ENCODE assay signal across 13 cellular contexts in the genomic region with DNA sequence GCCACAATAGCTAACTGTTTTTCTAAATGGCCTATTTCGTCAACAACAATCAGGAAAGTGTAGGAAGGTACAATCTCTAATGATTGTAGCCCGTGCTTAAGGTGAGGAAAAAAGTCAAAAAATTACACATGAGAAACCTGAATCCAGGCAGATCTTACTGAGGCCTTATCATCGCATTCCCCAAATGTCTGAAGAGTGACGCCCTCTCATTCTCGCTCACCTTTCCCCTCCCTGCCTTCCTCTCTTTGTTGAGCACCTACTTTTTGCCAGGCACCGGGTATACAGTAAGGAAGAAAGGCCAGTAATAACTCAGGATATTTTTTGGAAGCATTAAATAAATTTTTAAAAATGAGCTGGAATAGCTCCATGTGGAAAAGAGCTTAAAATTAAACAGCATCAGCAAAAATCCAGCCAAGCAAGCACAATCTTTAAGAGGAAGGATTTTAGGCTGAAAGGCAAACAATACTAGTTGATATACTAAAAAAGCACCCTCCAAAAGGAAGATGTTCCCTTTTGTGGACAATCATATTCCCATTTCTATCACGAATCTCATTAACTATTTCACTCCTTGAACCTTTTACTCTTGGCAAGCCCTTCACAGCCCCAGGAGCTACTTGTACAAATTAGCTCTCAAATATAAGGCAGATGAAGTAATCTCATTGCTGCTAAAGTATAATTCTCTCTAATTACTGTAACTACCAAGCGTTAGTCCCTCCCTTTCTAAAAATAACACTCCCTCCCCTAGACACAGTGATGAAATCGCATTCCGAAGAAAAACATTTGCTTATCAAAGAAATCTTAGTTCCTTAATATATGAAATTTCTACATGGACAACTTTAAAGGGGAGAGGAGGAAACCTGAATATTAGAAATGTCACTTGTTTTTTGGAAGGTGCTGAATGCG. TPM values are rescaled to one million over a fixed set of nuclear protein-coding genes. Genes with fewer than 3 reads are reported as not detected.
A peak's percentile ranks its signal among the peaks of the same experiment; 100 is the strongest.
DNase-seq lines count a peak whose midpoint lies in the region; TF ChIP-seq lines count a peak whose summit lies in the region.
"Had no signal": no experiment of that assay in that cellular context is flagged by ENCODE, and none has a peak within 500 bp of the region (broad histone marks: within the 10 kb centered on the region; RNA-seq: fewer than 3 reads in every experiment).

No MANE protein-coding gene starts in this region.

- H3K9me3 ChIP-seq in SK-N-MC (ENCODE audit: low read depth, low read length) (no peaks in the 10 kb centered on the region), spleen (no peaks in the 10 kb centered on the region)

- H3K27me3 Mint-ChIP-seq in activated naive CD4-positive, alpha-beta T cell treated with anti-CD3 and anti-CD28 coated beads, Interleukin-2, amount 50 U/mL, for 24 hours, result no peaks in the 10 kb centered on the region
- H3K27me3 Mint-ChIP-seq in dendritic cell treated with granulocyte-macrophage colony-stimulating factor and Interleukin-4, amounts not matched to agents 40 ng/mL and 50 ng/mL, for 4 days, result no peaks in the 10 kb centered on the region

- peaks cover 7 to 39% (median 12%) of the 10 kb centered on the region in 6 donors for H3K4me1 ChIP-seq in spleen

- H3K27ac ChIP-seq in SK-N-MC (peak overlapping the region; percentile 77), spleen (peak overlapping the region in 6 of 8 donors; percentile 1 to 47 (median 21))

- intact Hi-C loops in dendritic cell treated with granulocyte-macrophage colony-stimulating factor and Interleukin-4, amounts not matched to agents 40 ng/mL and 50 ng/mL, for 4 days (cut with micrococcal nuclease), result loop anchor here (10.0 kb wide), 1 partner anchor 49 kb away; no protein-coding TSS in a partner anchor
- intact Hi-C loops in spleen (cut with DNase I; ENCODE audit: low total_unique reads), result no loop called here

- H3K27me3 ChIP-seq in spleen (replicated peaks in 1 of 7), result no peaks in the 10 kb centered on the region

- peak overlapping the region; percentile 52 for H3K27ac Mint-ChIP-seq in activated naive CD4-positive, alpha-beta T cell treated with anti-CD3 and anti-CD28 coated beads, Interleukin-2, amount 50 U/mL, for 24 hours
- peak overlapping the region; percentile 90 for H3K27ac Mint-ChIP-seq in dendritic cell treated with granulocyte-macrophage colony-stimulating factor and Interleukin-4, amounts not matched to agents 40 ng/mL and 50 ng/mL, for 4 days

- H3K4me3 Mint-ChIP-seq in activated naive CD4-positive, alpha-beta T cell treated with anti-CD3 and anti-CD28 coated beads, Interleukin-2, amount 50 U/mL, for 24 hours, result no peak overlapping the region
- H3K4me3 Mint-ChIP-seq in dendritic cell treated with granulocyte-macrophage colony-stimulating factor and Interleukin-4, amounts not matched to agents 40 ng/mL and 50 ng/mL, for 4 days, result peak overlapping the region; percentile 5

- peaks cover 45% of the 10 kb centered on the region for H3K36me3 Mint-ChIP-seq in activated naive CD4-positive, alpha-beta T cell treated with anti-CD3 and anti-CD28 coated beads, Interleukin-2, amount 50 U/mL, for 24 hours
- peaks cover 100% of the 10 kb centered on the region for H3K36me3 Mint-ChIP-seq in dendritic cell treated with granulocyte-macrophage colony-stimulating factor and Interleukin-4, amounts not matched to agents 40 ng/mL and 50 ng/mL, for 4 days (ENCODE audit: low read depth)

- no peak for TF ChIP-seq POLR2A in spleen (IDR thresholded peaks at IDR 0.05)

- H3K4me3 ChIP-seq in SK-N-MC, result no peak overlapping the region
- no peak overlapping the region for H3K4me3 ChIP-seq in spleen

- H3K4me1 Mint-ChIP-seq in activated naive CD4-positive, alpha-beta T cell treated with anti-CD3 and anti-CD28 coated beads, Interleukin-2, amount 50 U/mL, for 24 hours, result peaks cover 50% of the 10 kb centered on the region
- peaks cover 44% of the 10 kb centered on the region for H3K4me1 Mint-ChIP-seq in dendritic cell treated with granulocyte-macrophage colony-stimulating factor and Interleukin-4, amounts not matched to agents 40 ng/mL and 50 ng/mL, for 4 days (ENCODE audit: low read depth)

- no peak overlapping the region for H3K9ac ChIP-seq in SK-N-MC (ENCODE audit: insufficient read length)

- WGBS in spleen, 5 donors, result 82 to 89% (median 86%) methylated on average over 11 of the region's 11 CpGs

- no peak for TF ChIP-seq CTCF in spleen (IDR thresholded peaks at IDR 0.05 in 8 of 11, conservative IDR thresholded peaks at IDR 0.05 in 3 of 11)

- H3K36me3 ChIP-seq in SK-N-MC (ENCODE audit: insufficient read depth, low read length) (peaks cover 82% of the 10 kb centered on the region), spleen (peaks cover 9 to 100% (median 98%) of the 10 kb centered on the region in 6 donors)

- H3K9me3 Mint-ChIP-seq in activated naive CD4-positive, alpha-beta T cell treated with anti-CD3 and anti-CD28 coated beads, Interleukin-2, amount 50 U/mL, for 24 hours, result no peaks in the 10 kb centered on the region
- H3K9me3 Mint-ChIP-seq in dendritic cell treated with granulocyte-macrophage colony-stimulating factor and Interleukin-4, amounts not matched to agents 40 ng/mL and 50 ng/mL, for 4 days, result no peaks in the 10 kb centered on the region

- no peak for DNase-seq in activated naive CD4-positive, alpha-beta T cell treated with anti-CD3 and anti-CD28 coated beads, Interleukin-2, amount 50 U/mL, for 16 hours
- DNase-seq in SK-N-MC (ENCODE audit: low read depth, low spot score) (no peak), spleen (no peak), NCI-H510A treated with DMSO at 0.1 percent for 48 hours (lab: John Stamatoyannopoulos, UW) (no peak), 8988T (no peak)
- no peak for DNase-seq in activated effector memory CD4-positive, alpha-beta T cell treated with anti-CD3 and anti-CD28 coated beads, Interleukin-2, amount 50 U/mL, for 16 hours
- DNase-seq: aorta; DND-41; effector CD4-positive, alpha-beta T cell; foreskin fibroblast; NCI-H1092 had no signal

RNA-seq across cellular contexts. Expression of gene STAT1, which starts 40.0 kb away (rescaled TPM):
- total RNA-seq in spleen, result 100 to 1,000 TPM in 6 of 7 donors, 10 to 100 TPM in 1; 98.0 to 246 (median 171) TPM
- polyA plus RNA-seq in spleen, result 10 to 100 TPM; 19.5 to 61.4 (median 25.6) TPM
